In genomic region chr9:16417101-16417500, GRCh38 we compare ENCODE assay signal across 12 cellular contexts.
DNase-seq lines count a peak whose midpoint lies in the region; ATAC-seq and TF ChIP-seq lines count a peak whose summit lies in the region.
"Had no signal": no experiment of that assay in that cellular context is flagged by ENCODE, and none has a peak within 500 bp of the region (broad histone marks: within the 10 kb centered on the region; RNA-seq: fewer than 3 reads in every experiment).

No MANE protein-coding gene starts in this region.

- H3K4me1 ChIP-seq in PC-3 (ENCODE audit: insufficient read depth, low read length) = peaks cover 59% of the 10 kb centered on the region
- no peaks in the 10 kb centered on the region for H3K4me1 ChIP-seq in CD4-positive, alpha-beta memory T cell (ENCODE audit: insufficient read depth, low read length)

- H2AFZ ChIP-seq in PC-3 (ENCODE audit: low read length) = no peak overlapping the region

- intact Hi-C loops in PC-3 (cut with micrococcal nuclease) = loop anchor here (5.0 kb wide), 1 partner anchor 225 kb away; no protein-coding TSS in a partner anchor
- intact Hi-C loops in CD4-positive, alpha-beta memory T cell (cut with micrococcal nuclease) = no loop called here

- H3K36me3 Mint-ChIP-seq in CD4-positive, alpha-beta memory T cell = no peaks in the 10 kb centered on the region
- H3K36me3 Mint-ChIP-seq: memory B cell had no signal

- no peaks in the 10 kb centered on the region for H3K9me3 ChIP-seq in PC-3 (ENCODE audit: low read length)
- no peaks in the 10 kb centered on the region for H3K9me3 ChIP-seq in CD4-positive, alpha-beta memory T cell (ENCODE audit: control insufficient read depth in 1 of 2, low read length in 2 of 2)

- no TSS peak for BruUV-seq in PC-3 (replicated peaks; lab: Mats Ljungman, UMichigan)

- H3K9me2 ChIP-seq in PC-3 (replicated peaks; ENCODE audit: low read length) = no peaks in the 10 kb centered on the region

- H3K27ac Mint-ChIP-seq in CD4-positive, alpha-beta memory T cell = no peak overlapping the region
- H3K27ac Mint-ChIP-seq: memory B cell had no signal

- peak overlapping the region; percentile 54 for H3K9ac ChIP-seq in PC-3 (ENCODE audit: low read length)

- peak overlapping the region; percentile 85 for H3K27ac ChIP-seq in PC-3 (ENCODE audit: low read length)
- no peak overlapping the region for H3K27ac ChIP-seq in CD4-positive, alpha-beta memory T cell (ENCODE audit: low read depth, low read length)
- H3K27ac ChIP-seq: cardiac muscle cell had no signal

- peaks cover 2 to 10% (median 6%) of the 10 kb centered on the region in 8 donors for H3K9me3 Mint-ChIP-seq in CD4-positive, alpha-beta memory T cell

- H3K4me3 ChIP-seq in PC-3 (ENCODE audit: low read length) (peak overlapping the region; percentile 44), foreskin fibroblast (ENCODE audit: low read depth in 1 of 2, low read length in 2 of 2) (peak overlapping the region in 1 of 2 donors; percentile 25)
- no peak overlapping the region for H3K4me3 ChIP-seq in CD4-positive, alpha-beta memory T cell (ENCODE audit: low read length in 2 of 2)
- H3K4me3 ChIP-seq: cardiac muscle cell had no signal

- TF ChIP-seq CTCF in PC-3 (conservative IDR thresholded peaks at IDR 0.05; ENCODE audit: low read depth, low read length) (no peak), foreskin fibroblast (IDR thresholded peaks at IDR 0.05; ENCODE audit: low read depth, low read length) (no peak)

- ATAC-seq in PC-3 = peak; percentile 75
- ATAC-seq in GM18520 (IDR thresholded peaks at IDR 0.05; ENCODE audit: unreplicated experiment) = no peak

- peak overlapping the region; percentile 76 for H3K4me2 ChIP-seq in PC-3 (ENCODE audit: low read length)

- no peaks in the 10 kb centered on the region for H3K27me3 Mint-ChIP-seq in CD4-positive, alpha-beta memory T cell
- H3K27me3 Mint-ChIP-seq: memory B cell had no signal

- CTCF ChIA-PET in PC-3 (lab: Charles Lee) = no interaction called here
- CTCF ChIA-PET in CD4-positive, alpha-beta memory T cell (lab: Charles Lee; ENCODE audit: partially characterized antibody) = no interaction called here

- no peaks in the 10 kb centered on the region for H3K27me3 ChIP-seq in PC-3 (ENCODE audit: low read length)
- no peaks in the 10 kb centered on the region for H3K27me3 ChIP-seq in CD4-positive, alpha-beta memory T cell (ENCODE audit: insufficient read depth, low read length)

- 0 out of 2 replicates have a peak, but pooled peaks cover 2% of the 10 kb centered on the region for H3K79me2 ChIP-seq in PC-3 (ENCODE audit: low read length)

- peaks cover 4% of the 10 kb centered on the region for H3F3A ChIP-seq in PC-3 (ENCODE audit: low read length, unreplicated experiment)

- no peak overlapping the region for H3K4me3 Mint-ChIP-seq in CD4-positive, alpha-beta memory T cell
- H3K4me3 Mint-ChIP-seq: memory B cell had no signal

- no peaks in the 10 kb centered on the region for H3K4me1 Mint-ChIP-seq in CD4-positive, alpha-beta memory T cell
- H3K4me1 Mint-ChIP-seq: memory B cell had no signal

- no peaks in the 10 kb centered on the region for H4K20me1 ChIP-seq in PC-3 (ENCODE audit: low read length)

- DNase-seq in DMS53 (lab: John Stamatoyannopoulos, UW) (peak; percentile 21), DMS53 treated with DMSO at 0.1 percent for 48 hours (lab: John Stamatoyannopoulos, UW; ENCODE audit: unreplicated experiment) (no peak), PC-3 (peak; percentile 86), foreskin fibroblast (peak; percentile 83 to 87), superior temporal gyrus (ENCODE audit: extremely low spot score) (peak; percentile 14)
- DNase-seq in activated effector memory CD4-positive, alpha-beta T cell treated with Interleukin-2 at 50 U/mL for 16 hours = no peak
- no peak for DNase-seq in CD4-positive, alpha-beta memory T cell
- DNase-seq: 8988T, KG1 had no signal

- POLR2A ChIA-PET in PC-3 (lab: Charles Lee; ENCODE audit: unreplicated experiment) = no interaction called here
- POLR2A ChIA-PET in CD4-positive, alpha-beta memory T cell (lab: Charles Lee; ENCODE audit: partially characterized antibody) = no interaction called here

- no peaks in the 10 kb centered on the region; the same call in 1 of the 2 replicates for H3K36me3 ChIP-seq in PC-3 (ENCODE audit: low read depth, low read length)
- H3K36me3 ChIP-seq in CD4-positive, alpha-beta memory T cell (ENCODE audit: insufficient read depth, low read length) = no peaks in the 10 kb centered on the region
- H3K36me3 ChIP-seq: cardiac muscle cell had no signal

Comparison
In these comparisons a context has a peak if more than half of its experiments do, and no peak if none do; other contexts are left out.
1. DNase-seq: peak in DMS53 (single experiment), PC-3 (single experiment), foreskin fibroblast (2 of 2) and superior temporal gyrus (single experiment); none in DMS53 treated with DMSO at 0.1 percent for 48 hours (single experiment), activated effector memory CD4-positive, alpha-beta T cell treated with Interleukin-2 at 50 U/mL for 16 hours (single experiment) and CD4-positive, alpha-beta memory T cell (0 of 5).